ENCODE assay signal across 12 cellular contexts in genomic region chr10:10796774-10797415, GRCh38.
DNase-seq lines count a peak whose midpoint lies in the region; ATAC-seq and TF ChIP-seq lines count a peak whose summit lies in the region.
"Had no signal": no experiment of that assay in that cellular context is flagged by ENCODE, and none has a peak within 500 bp of the region (broad histone marks: within the 10 kb centered on the region; RNA-seq: fewer than 3 reads in every experiment).

No MANE protein-coding gene starts in this region.

- H3K27me3 ChIP-seq in heart left ventricle (no peaks in the 10 kb centered on the region), gastroesophageal sphincter (no peaks in the 10 kb centered on the region), parathyroid adenoma (ENCODE audit: control insufficient read depth, insufficient read depth, low read length) (no peaks in the 10 kb centered on the region)

- no peak for TF ChIP-seq EP300 in gastroesophageal sphincter (IDR thresholded peaks at IDR 0.05)

- H3K36me3 ChIP-seq in heart left ventricle (no peaks in the 10 kb centered on the region), gastroesophageal sphincter (no peaks in the 10 kb centered on the region), parathyroid adenoma (ENCODE audit: control insufficient read depth, insufficient read depth, low read length) (no peaks in the 10 kb centered on the region)

- no peaks in the 10 kb centered on the region for H3K79me2 ChIP-seq in parathyroid adenoma

- TF ChIP-seq POLR2A in heart left ventricle (IDR thresholded peaks at IDR 0.05) (no peak), gastroesophageal sphincter (IDR thresholded peaks at IDR 0.05) (no peak)

- H3K4me3 ChIP-seq in heart left ventricle (peak overlapping the region in 7 of 12 donors; percentile 4 to 53 (median 38)), gastroesophageal sphincter (peak overlapping the region; percentile 17 to 51), parathyroid adenoma (ENCODE audit: low read depth, low read length) (no peak overlapping the region)

- WGBS in heart left ventricle, 4 donors = 26 to 38% (median 33%) methylated on average over 6 of the region's 6 CpGs
- 10 to 15% methylated on average over 4 to 6 of the region's 6 CpGs for WGBS in gastroesophageal sphincter (ENCODE audit: low coverage in 1 of 2), 2 donors

- H3K27ac ChIP-seq in heart left ventricle (peak overlapping the region; percentile 58 to 91 (median 81)), gastroesophageal sphincter (peak overlapping the region; percentile 85 to 94 (median 90)), parathyroid adenoma (peak overlapping the region; percentile 9)

- H3K4me2 ChIP-seq in parathyroid adenoma (ENCODE audit: low read length) = no peak overlapping the region

- TF ChIP-seq CTCF in heart left ventricle (IDR thresholded peaks at IDR 0.05) = no peak
- no peak for TF ChIP-seq CTCF in gastroesophageal sphincter (IDR thresholded peaks at IDR 0.05)
- no peak for TF ChIP-seq CTCF in parathyroid adenoma (IDR thresholded peaks at IDR 0.05)

- H3K4me1 ChIP-seq in heart left ventricle = peaks cover 0 to 69% (median 31%) of the 10 kb centered on the region in 12 donors
- peaks cover 5 to 80% (median 20%) of the 10 kb centered on the region in 3 donors for H3K4me1 ChIP-seq in gastroesophageal sphincter
- H3K4me1 ChIP-seq in parathyroid adenoma = no peaks in the 10 kb centered on the region

- intact Hi-C loops in heart left ventricle (cut with DNase I) (loop anchor here in 8 of 10 donors (5.0 to 10.0 kb wide), 9 partner anchors 75 to 478 kb away; partner anchors contain the start of gene CELF2 (in 2 of the 8)), Right ventricle myocardium inferior (cut with DNase I) (loop anchor here (5.0 to 10.0 kb wide), 4 partner anchors 70 to 220 kb away; partner anchors contain the start of gene CELF2), posterior cingulate gyrus (cut with DNase I) (no loop called here)

- no peak overlapping the region for H2AFZ ChIP-seq in parathyroid adenoma

- no peak for DNase-seq in heart left ventricle
- no peak for DNase-seq in Right ventricle myocardium inferior (ENCODE audit: missing footprints)
- no peak for DNase-seq in NCI-H187 treated with DMSO at 0.1 percent for 48 hours (lab: John Stamatoyannopoulos, UW)
- no peak for DNase-seq in stimulated activated CD4-positive, alpha-beta T cell treated with anti-CD3 and anti-CD28 coated beads, Interleukin-4, amount 100 ng/mL, for 4 hours
- DNase-seq in posterior cingulate gyrus = no peak
- DNase-seq: 8988T; head of caudate nucleus; NK-92 treated with Interleukin-12 subunit alpha and Interleukin-12 subunit beta, amount 100 ng/mL, for 24 hours; T-helper 2 cell had no signal

- H3K9me3 ChIP-seq in heart left ventricle (peaks cover 0 to 8% (median 0%) of the 10 kb centered on the region in 12 donors), gastroesophageal sphincter (no peaks in the 10 kb centered on the region), parathyroid adenoma (ENCODE audit: control insufficient read depth, low read length) (no peaks in the 10 kb centered on the region)

- ATAC-seq in heart left ventricle (peak; percentile 13 to 33 (median 22)), Right ventricle myocardium inferior (no peak), gastroesophageal sphincter (peak; percentile 61), GM18909 (IDR thresholded peaks at IDR 0.05; ENCODE audit: poor library complexity, unreplicated experiment) (no peak)

- no peak overlapping the region for H3K9ac ChIP-seq in parathyroid adenoma

Comparison
In these comparisons a context has a peak if more than half of its experiments do, and no peak if none do; other contexts are left out.
1. ATAC-seq: peak in heart left ventricle (4 of 4) and gastroesophageal sphincter (single experiment); none in Right ventricle myocardium inferior (single experiment) and GM18909 (single experiment).
2. H3K27ac ChIP-seq: peak in every context shown above with its lines; median percentile 90 in gastroesophageal sphincter; 81 in heart left ventricle; 9 in parathyroid adenoma.